8 cellular contexts compared by ENCODE assay signal in genomic region chr15:84600687-84601554, GRCh38. TPM values are rescaled to one million over a fixed set of nuclear protein-coding genes. Genes with fewer than 3 reads are reported as not detected.
DNase-seq lines count a peak whose midpoint lies in the region; ATAC-seq and TF ChIP-seq lines count a peak whose summit lies in the region.

Gene ZSCAN2, plus strand, starts transcription at chr15:84601009. Its CDS starts 2,919 bp downstream, at chr15:84603928.

- peak within 1 kb of the TSS; percentile 18 for H3K27ac Mint-ChIP-seq in activated T-helper 17 cell treated with anti-CD3 and anti-CD28 coated beads, Interleukin-2, amount 50 U/mL, for 72 hours
- H3K27ac Mint-ChIP-seq in naive thymus-derived CD8-positive, alpha-beta T cell, result peak within 1 kb of the TSS; percentile 84 to 97 (median 94)
- peak within 1 kb of the TSS; percentile 93 for H3K27ac Mint-ChIP-seq in stimulated activated naive B cell treated with anti-CD40 and anti-IgM and Interleukin-4, amounts not matched to agents 10 μg/mL and 1 μg/mL and 100 μg/mL, for 72 hours

- TF ChIP-seq CTCF in fibroblast of mammary gland (conservative IDR thresholded peaks at IDR 0.05; ENCODE audit: control insufficient read depth, insufficient read depth, low read depth, low read length), result no peak

- ATAC-seq in activated T-helper 17 cell treated with anti-CD3 and anti-CD28 coated beads, Interleukin-2, amount 50 U/mL, for 72 hours (replicated peaks), result peak; percentile 83
- peak; percentile 95 to 96 for ATAC-seq in naive thymus-derived CD8-positive, alpha-beta T cell
- peak; percentile 92 to 95 for ATAC-seq in stimulated activated naive B cell treated with anti-CD40 and anti-IgM and Interleukin-4, amounts not matched to agents 10 μg/mL and 1 μg/mL and 100 μg/mL, for 72 hours (replicated peaks)

- no peaks in the 10 kb centered on the region for H3K27me3 Mint-ChIP-seq in activated T-helper 17 cell treated with anti-CD3 and anti-CD28 coated beads, Interleukin-2, amount 50 U/mL, for 72 hours
- H3K27me3 Mint-ChIP-seq in naive thymus-derived CD8-positive, alpha-beta T cell, result no peaks in the 10 kb centered on the region
- no peaks in the 10 kb centered on the region for H3K27me3 Mint-ChIP-seq in stimulated activated naive B cell treated with anti-CD40 and anti-IgM and Interleukin-4, amounts not matched to agents 10 μg/mL and 1 μg/mL and 100 μg/mL, for 72 hours

- no peaks in the 10 kb centered on the region for H3K9me3 Mint-ChIP-seq in activated T-helper 17 cell treated with anti-CD3 and anti-CD28 coated beads, Interleukin-2, amount 50 U/mL, for 72 hours
- no peaks in the 10 kb centered on the region for H3K9me3 Mint-ChIP-seq in naive thymus-derived CD8-positive, alpha-beta T cell
- H3K9me3 Mint-ChIP-seq in stimulated activated naive B cell treated with anti-CD40 and anti-IgM and Interleukin-4, amounts not matched to agents 10 μg/mL and 1 μg/mL and 100 μg/mL, for 72 hours, result no peaks in the 10 kb centered on the region

- peak within 1 kb of the TSS; percentile 87 for H3K4me3 Mint-ChIP-seq in activated T-helper 17 cell treated with anti-CD3 and anti-CD28 coated beads, Interleukin-2, amount 50 U/mL, for 72 hours
- peak within 1 kb of the TSS; percentile 92 to 99 (median 98) for H3K4me3 Mint-ChIP-seq in naive thymus-derived CD8-positive, alpha-beta T cell
- H3K4me3 Mint-ChIP-seq in stimulated activated naive B cell treated with anti-CD40 and anti-IgM and Interleukin-4, amounts not matched to agents 10 μg/mL and 1 μg/mL and 100 μg/mL, for 72 hours, result peak within 1 kb of the TSS; percentile 96 to 97

- POLR2A ChIA-PET in naive thymus-derived CD8-positive, alpha-beta T cell (lab: Charles Lee), result interaction anchor here (0.8 to 4.4 kb wide), 12 partner anchors 9 to 380 kb away, joined by 3 to 136 read pairs (median 5); partner anchors contain the start of genes NMB, SEC11A and WDR73

- peaks cover 39% of the 10 kb centered on the region for H3K4me1 Mint-ChIP-seq in activated T-helper 17 cell treated with anti-CD3 and anti-CD28 coated beads, Interleukin-2, amount 50 U/mL, for 72 hours
- peaks cover 31 to 77% (median 71%) of the 10 kb centered on the region in 4 donors for H3K4me1 Mint-ChIP-seq in naive thymus-derived CD8-positive, alpha-beta T cell
- peaks cover 42 to 65% of the 10 kb centered on the region in 2 donors for H3K4me1 Mint-ChIP-seq in stimulated activated naive B cell treated with anti-CD40 and anti-IgM and Interleukin-4, amounts not matched to agents 10 μg/mL and 1 μg/mL and 100 μg/mL, for 72 hours

- DNase-seq in Daoy (ENCODE audit: low read depth) (peak; percentile 91), GOT3 (lab: John Stamatoyannopoulos, UW) (peak; percentile 83), LHCN-M2 (ENCODE audit: low read depth) (peak; percentile 90), RPMI7951 (ENCODE audit: low read depth) (peak; percentile 95), fibroblast of mammary gland (ENCODE audit: low read depth) (peak; percentile 88)
- peak; percentile 88 to 94 (median 91) for DNase-seq in naive thymus-derived CD8-positive, alpha-beta T cell
- peak; percentile 93 for DNase-seq in stimulated activated naive B cell treated with anti-CD40 and anti-IgM and Interleukin-4, amounts not matched to agents 10 μg/mL and 1 μg/mL and 100 μg/mL, for 72 hours

- peak within 1 kb of the TSS; percentile 87 for H3K4me3 ChIP-seq in fibroblast of mammary gland (ENCODE audit: control insufficient read depth, low read depth, low read length)

- peaks cover 31% of the 10 kb centered on the region for H3K36me3 Mint-ChIP-seq in activated T-helper 17 cell treated with anti-CD3 and anti-CD28 coated beads, Interleukin-2, amount 50 U/mL, for 72 hours (ENCODE audit: low read depth)
- H3K36me3 Mint-ChIP-seq in naive thymus-derived CD8-positive, alpha-beta T cell, result peaks cover 0 to 24% (median 0%) of the 10 kb centered on the region in 3 donors
- H3K36me3 Mint-ChIP-seq in stimulated activated naive B cell treated with anti-CD40 and anti-IgM and Interleukin-4, amounts not matched to agents 10 μg/mL and 1 μg/mL and 100 μg/mL, for 72 hours, result peaks cover 6 to 19% of the 10 kb centered on the region in 2 donors

RNA-seq across cellular contexts. Expression of gene ZSCAN2, which starts in this region (rescaled TPM):
- total RNA-seq in Daoy (2014; rRNA removed; shearing (Covaris generic)), result 6.4 and 9.9 TPM in 2 replicates
- 10.3 and 17.5 TPM in 2 replicates for total RNA-seq in LHCN-M2 (2014; rRNA removed)
- polyA plus RNA-seq in LHCN-M2 (2012), result 11.5 TPM
- total RNA-seq in RPMI7951 (2014; rRNA removed; shearing (Covaris generic)), result 7.8 and 15.5 TPM in 2 replicates
- 10 to 100 TPM in 1 of 2 donors, 1 to 10 TPM in 1; 9.0 to 14.1 TPM for total RNA-seq in activated T-helper 17 cell treated with anti-CD3 and anti-CD28 coated beads, Interleukin-2, amount 50 U/mL, for 72 hours
- total RNA-seq in naive thymus-derived CD8-positive, alpha-beta T cell, result 10 to 100 TPM; 10.5 to 13.6 TPM
- polyA plus RNA-seq in naive thymus-derived CD8-positive, alpha-beta T cell, result 10 to 100 TPM in 1 of 3 donors, 1 to 10 TPM in 2; 5.1 to 10.1 (median 7.4) TPM

Comparison
In these comparisons a context has a peak if more than half of its experiments do, and no peak if none do; other contexts are left out.
1. Peak in every context shown above with its lines: DNase-seq, ATAC-seq and H3K4me3 ChIP-seq.
2. H3K27ac Mint-ChIP-seq: peak in every context shown above with its lines; median percentile 94 in naive thymus-derived CD8-positive, alpha-beta T cell; 93 in stimulated activated naive B cell treated with anti-CD40 and anti-IgM and Interleukin-4, amounts not matched to agents 10 μg/mL and 1 μg/mL and 100 μg/mL, for 72 hours; 18 in activated T-helper 17 cell treated with anti-CD3 and anti-CD28 coated beads, Interleukin-2, amount 50 U/mL, for 72 hours.